In the genomic region with DNA sequence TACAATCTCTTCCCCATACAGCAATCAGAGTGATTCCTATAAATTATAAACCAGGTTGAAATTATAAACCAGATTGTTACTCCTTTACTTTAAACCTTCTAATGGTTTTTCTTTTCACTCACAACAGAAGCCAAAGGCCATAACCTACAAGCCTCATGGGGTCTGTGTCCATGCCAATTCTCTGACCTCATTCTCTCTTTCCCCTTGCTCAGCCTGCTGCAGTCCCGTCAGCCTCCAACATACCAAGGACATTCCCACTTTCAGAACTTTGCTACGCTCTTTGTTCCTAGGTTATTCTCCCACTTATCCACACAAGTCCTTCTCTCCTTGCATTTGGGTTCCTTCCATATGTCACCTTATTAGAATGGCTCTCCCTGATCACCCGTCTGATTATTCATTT, we compare ENCODE assay signal across 23 cellular contexts.
DNase-seq lines count a peak whose midpoint lies in the region; ATAC-seq and TF ChIP-seq lines count a peak whose summit lies in the region.
"Had no signal": no experiment of that assay in that cellular context is flagged by ENCODE, and none has a peak within 500 bp of the region (broad histone marks: within the 10 kb centered on the region; RNA-seq: fewer than 3 reads in every experiment).

No MANE protein-coding gene starts in this region.

- H3K23ac ChIP-seq in IMR-90 (ENCODE audit: low read depth, low read length), result peak overlapping the region; percentile 80

- no peaks in the 10 kb centered on the region for H3K79me2 ChIP-seq in osteoblast (ENCODE audit: insufficient read depth, low read length)

- intact Hi-C loops in IMR-90 (cut with micrococcal nuclease) (loop anchor here (2.0 kb wide), 1 partner anchor 20 kb away; no protein-coding TSS in a partner anchor), thyroid gland (cut with DNase I) (no loop called here), esophagus muscularis mucosa (cut with DNase I) (no loop called here)

- H3K4me3 Mint-ChIP-seq in WTC11 (no peak overlapping the region), type B pancreatic cell (no peak overlapping the region)
- H3K4me3 Mint-ChIP-seq: activated T-cell treated with anti-CD3 and anti-CD28 coated beads, Interleukin-2, amount 50 U/mL, for 4 hours; neural progenitor cell had no signal

- ATAC-seq in IMR-90 (ENCODE audit: low read depth) (no peak), WTC11 (no peak)
- ATAC-seq: activated T-cell treated with anti-CD3 and anti-CD28 coated beads, Interleukin-2, amount 50 U/mL, for 4 hours; GM12878; SK-N-SH treated with all-trans-retinoic acid at 6 μM for 48 hours had no signal

- peak overlapping the region; percentile 97 for H4K8ac ChIP-seq in IMR-90 (ENCODE audit: low read depth in 2 of 2, low read length in 2 of 2)

- peak overlapping the region; percentile 97 for H4K91ac ChIP-seq in IMR-90 (ENCODE audit: insufficient read depth, low read depth, low read length)

- peak overlapping the region; percentile 84 for H3K56ac ChIP-seq in IMR-90 (ENCODE audit: extremely low read depth, insufficient read depth, low read length)

- peak overlapping the region; percentile 99 for H2AK5ac ChIP-seq in IMR-90 (ENCODE audit: low read depth, low read length)

- no peak for TF ChIP-seq RAD21 in IMR-90 (IDR thresholded peaks at IDR 0.05; ENCODE audit: low read length)

- H2BK120ac ChIP-seq in IMR-90 (ENCODE audit: low read depth, low read length), result peak overlapping the region; percentile 95

- TF ChIP-seq CTCF in IMR-90 (conservative IDR thresholded peaks at IDR 0.05; ENCODE audit: low read depth, low read length), result no peak
- TF ChIP-seq CTCF in osteoblast (IDR thresholded peaks at IDR 0.05; ENCODE audit: extremely low read depth, low read depth, low read length), result no peak
- no peak for TF ChIP-seq CTCF in thyroid gland (IDR thresholded peaks at IDR 0.05)
- no peak for TF ChIP-seq CTCF in WTC11 (IDR thresholded peaks at IDR 0.05)
- no peak for TF ChIP-seq CTCF in esophagus muscularis mucosa (IDR thresholded peaks at IDR 0.05)
- TF ChIP-seq CTCF in type B pancreatic cell (conservative IDR thresholded peaks at IDR 0.05), result no peak

- H3K9me3 ChIP-seq in IMR-90 (ENCODE audit: control insufficient read depth, insufficient read depth, low read length) (no peaks in the 10 kb centered on the region), adipocyte (ENCODE audit: control insufficient read depth, low read length) (no peaks in the 10 kb centered on the region), osteoblast (ENCODE audit: low read depth, low read length) (peaks cover 3% of the 10 kb centered on the region), thyroid gland (no peaks in the 10 kb centered on the region), esophagus muscularis mucosa (no peaks in the 10 kb centered on the region)
- H3K9me3 ChIP-seq: upper lobe of left lung had no signal

- dilution Hi-C loops in IMR-90 (cut with HindIII; ENCODE audit: low sequenced_read_pairs, unreplicated experiment), result no loop called here

- CTCF ChIA-PET in IMR-90 (lab: Yijun Ruan, JAX) (no interaction called here), WTC11 (lab: Charles Lee) (no interaction called here)

- peak overlapping the region; percentile 99 for H2BK5ac ChIP-seq in IMR-90 (ENCODE audit: low read depth, low read length, poor library complexity, severe bottlenecking)

- no peak for TF ChIP-seq POLR2A in IMR-90 (IDR thresholded peaks at IDR 0.05; ENCODE audit: low read depth, low read length)
- TF ChIP-seq POLR2A in thyroid gland (IDR thresholded peaks at IDR 0.05), result no peak
- no peak for TF ChIP-seq POLR2A in esophagus muscularis mucosa (IDR thresholded peaks at IDR 0.05; ENCODE audit: low read depth)

- POLR2A ChIA-PET in IMR-90 (lab: Charles Lee; ENCODE audit: unreplicated experiment), result no interaction called here
- POLR2A ChIA-PET in WTC11 (lab: Charles Lee), result no interaction called here

- H3K36me3 ChIP-seq in IMR-90 (ENCODE audit: control insufficient read depth, insufficient read depth, low read length) (no peaks in the 10 kb centered on the region), adipocyte (ENCODE audit: control insufficient read depth, insufficient read depth, low read length, severe bottlenecking) (no peaks in the 10 kb centered on the region), osteoblast (ENCODE audit: insufficient read depth, low read length) (no peaks in the 10 kb centered on the region), thyroid gland (no peaks in the 10 kb centered on the region), esophagus muscularis mucosa (no peaks in the 10 kb centered on the region)
- H3K36me3 ChIP-seq: neural progenitor cell, upper lobe of left lung had no signal

- no peaks in the 10 kb centered on the region for H3K9me3 Mint-ChIP-seq in WTC11
- H3K9me3 Mint-ChIP-seq in type B pancreatic cell, result peaks cover 4% of the 10 kb centered on the region
- H3K9me3 Mint-ChIP-seq: activated T-cell treated with anti-CD3 and anti-CD28 coated beads, Interleukin-2, amount 50 U/mL, for 4 hours had no signal

- H3K27ac Mint-ChIP-seq in WTC11 (no peak overlapping the region), type B pancreatic cell (no peak overlapping the region)
- H3K27ac Mint-ChIP-seq: neural progenitor cell had no signal

- peak overlapping the region; percentile 99 for H3K27ac ChIP-seq in IMR-90 (ENCODE audit: insufficient read depth, low read length)
- peak overlapping the region; percentile 99 for H3K27ac ChIP-seq in osteoblast (ENCODE audit: low read depth, low read length)
- no peak overlapping the region for H3K27ac ChIP-seq in thyroid gland
- H3K27ac ChIP-seq in esophagus muscularis mucosa (replicated peaks in 1 of 4), result no peak overlapping the region
- H3K27ac ChIP-seq: neural progenitor cell, upper lobe of left lung had no signal

- peak overlapping the region; percentile 91 for H3K14ac ChIP-seq in IMR-90 (replicated peaks; ENCODE audit: low read depth, low read length)

- H4K20me1 ChIP-seq in IMR-90 (ENCODE audit: insufficient read depth, low read length) (no peaks in the 10 kb centered on the region), osteoblast (ENCODE audit: insufficient read depth, low read length) (no peaks in the 10 kb centered on the region)

- H3K4me2 ChIP-seq in IMR-90 (ENCODE audit: low read depth, low read length), result peak overlapping the region; percentile 71; the same call in 1 of the 2 replicates
- no peak overlapping the region for H3K4me2 ChIP-seq in osteoblast (ENCODE audit: insufficient read depth, low read length)
- H3K4me2 ChIP-seq: neural progenitor cell had no signal

- peak overlapping the region; percentile 100 for H4K5ac ChIP-seq in IMR-90 (ENCODE audit: low read depth, low read length)

- H3K27me3 Mint-ChIP-seq in WTC11 (ENCODE audit: low read depth), result no peaks in the 10 kb centered on the region; the same call in 1 of the 2 replicates
- peaks cover 7% of the 10 kb centered on the region for H3K27me3 Mint-ChIP-seq in type B pancreatic cell

- peaks cover 30% of the 10 kb centered on the region for H3K4me1 ChIP-seq in IMR-90 (ENCODE audit: control insufficient read depth, insufficient read depth, low read length)
- H3K4me1 ChIP-seq in adipocyte (ENCODE audit: control insufficient read depth, insufficient read depth, low read length), result peaks cover 24% of the 10 kb centered on the region
- peaks cover 20% of the 10 kb centered on the region for H3K4me1 ChIP-seq in osteoblast (ENCODE audit: insufficient read depth, low read length)
- no peaks in the 10 kb centered on the region for H3K4me1 ChIP-seq in thyroid gland
- H3K4me1 ChIP-seq in esophagus muscularis mucosa, result peaks cover 0 to 7% (median 4%) of the 10 kb centered on the region in 4 donors
- H3K4me1 ChIP-seq: upper lobe of left lung had no signal

- 90% methylated on average over 2 of the region's 3 CpGs; no CpG with 5 or more reads in 1 of the 2 experiments for WGBS in IMR-90 (ENCODE audit: extremely low coverage in 2 of 2, insufficient read length in 1 of 2), 2 experiments
- WGBS in thyroid gland, 2 donors, result 87% methylated on average over 3 of the region's 3 CpGs
- 84% methylated on average over 3 of the region's 3 CpGs for WGBS in esophagus muscularis mucosa

- H2AFZ ChIP-seq in IMR-90 (replicated peaks; ENCODE audit: low read length, poor library complexity), result no peak overlapping the region
- H2AFZ ChIP-seq in osteoblast (ENCODE audit: low read length), result no peak overlapping the region
- H2AFZ ChIP-seq: neural progenitor cell had no signal

- no peak overlapping the region for H2AK9ac ChIP-seq in IMR-90 (replicated peaks; ENCODE audit: low read depth, low read length, poor library complexity)

- peak overlapping the region; percentile 99 for H2BK15ac ChIP-seq in IMR-90 (ENCODE audit: low read depth, low read length)

- H3K27me3 ChIP-seq in IMR-90 (ENCODE audit: control insufficient read depth, insufficient read depth, low read length) (no peaks in the 10 kb centered on the region), adipocyte (replicated peaks; ENCODE audit: control insufficient read depth, insufficient read depth, low read length) (no peaks in the 10 kb centered on the region), osteoblast (ENCODE audit: insufficient read depth, low read length) (no peaks in the 10 kb centered on the region), thyroid gland (no peaks in the 10 kb centered on the region), esophagus muscularis mucosa (no peaks in the 10 kb centered on the region)
- H3K27me3 ChIP-seq: neural progenitor cell, upper lobe of left lung had no signal

- H3K4me3 ChIP-seq in IMR-90 (ENCODE audit: insufficient read depth, low read depth, low read length) (no peak overlapping the region), adipocyte (ENCODE audit: low read length) (no peak overlapping the region), osteoblast (ENCODE audit: insufficient read depth, low read length) (no peak overlapping the region), thyroid gland (replicated peaks in 1 of 3) (no peak overlapping the region), esophagus muscularis mucosa (no peak overlapping the region)
- H3K4me3 ChIP-seq: GM12878, lung, neural progenitor cell, upper lobe of left lung had no signal

- peaks cover 13% of the 10 kb centered on the region for H3K9me1 ChIP-seq in IMR-90 (ENCODE audit: insufficient read depth, low read length)

- no peak for TF ChIP-seq EP300 in esophagus muscularis mucosa (IDR thresholded peaks at IDR 0.05)

- in situ Hi-C loops in IMR-90 (cut with MboI; ENCODE audit: low sequenced_read_pairs), result loop anchor here (25.0 kb wide), 1 partner anchor 276 kb away; the partner anchor contains the start of gene TCF21

- peak overlapping the region; percentile 96 for H2BK20ac ChIP-seq in IMR-90 (ENCODE audit: low read depth, low read length)

- H3K18ac ChIP-seq in IMR-90 (ENCODE audit: low read depth, low read length), result peak overlapping the region; percentile 100

- peaks cover 0 to 8% of the 10 kb centered on the region in 2 experiments; a peak in 2 of 4 replicates for H3K79me1 ChIP-seq in IMR-90 (ENCODE audit: low read depth in 1 of 2, low read length in 2 of 2)

- no peak for DNase-seq in IMR-90
- DNase-seq in adipocyte (ENCODE audit: low read depth), result no peak
- peak; percentile 25 for DNase-seq in fibroblast of peridontal ligament (ENCODE audit: extremely low read depth)
- no peak for DNase-seq in osteoblast (ENCODE audit: insufficient read length, low spot score, missing footprints)
- no peak for DNase-seq in thyroid gland
- no peak for DNase-seq in WTC11 (ENCODE audit: low spot score)
- DNase-seq in esophagus muscularis mucosa (ENCODE audit: extremely low spot score), result no peak
- DNase-seq in type B pancreatic cell (ENCODE audit: extremely low spot score, unreplicated experiment), result no peak
- DNase-seq: activated CD4-positive, alpha-beta T cell treated with anti-CD3 and anti-CD28 coated beads for 48 hours; activated T-cell treated with anti-CD3 and anti-CD28 coated beads, Interleukin-2, amount 50 U/mL, for 4 hours; caudate nucleus; dermis blood vessel endothelial cell; DND-41; MM.1S; NCI-H1436; NCI-H524 treated with DMSO at 0.1 percent for 48 hours; stimulated activated CD4-positive, alpha-beta T cell treated with anti-CD3 and anti-CD28 coated beads, Interleukin-1b, Interleukin-23, amount 100 ng/mL, for 48 hours; T-helper 2 cell; upper lobe of left lung had no signal

- no TSS peak for BruUV-seq in IMR-90 (replicated peaks; lab: Mats Ljungman, UMichigan)

- H3K9ac ChIP-seq in IMR-90 (ENCODE audit: low read depth, low read length) (peak overlapping the region; percentile 65), adipocyte (ENCODE audit: low read length) (peak overlapping the region; percentile 68)
- H3K9ac ChIP-seq: neural progenitor cell had no signal

- H3K36me3 Mint-ChIP-seq in WTC11 (no peaks in the 10 kb centered on the region), type B pancreatic cell (no peaks in the 10 kb centered on the region)
- H3K36me3 Mint-ChIP-seq: neural progenitor cell had no signal

- H3K4me1 Mint-ChIP-seq in WTC11 (peaks cover 25% of the 10 kb centered on the region), type B pancreatic cell (ENCODE audit: unreplicated experiment) (peaks cover 5% of the 10 kb centered on the region)

- H3K4ac ChIP-seq in IMR-90 (ENCODE audit: low read depth, low read length), result peak overlapping the region; percentile 93

Comparison
In these comparisons a context has a peak if more than half of its experiments do, and no peak if none do; other contexts are left out.
1. H3K27ac ChIP-seq: peak in IMR-90 (single experiment) and osteoblast (single experiment); none in thyroid gland (0 of 3) and esophagus muscularis mucosa (0 of 4).